Comparison of ENCODE assay signal across 10 cellular contexts in genomic region chr20:3412600-3413392, GRCh38. TPM values are rescaled to one million over a fixed set of nuclear protein-coding genes. Genes with fewer than 3 reads are reported as not detected.
"Had no signal": no experiment of that assay in that cellular context is flagged by ENCODE, and none has a peak within 500 bp of the region (broad histone marks: within the 10 kb centered on the region; RNA-seq: fewer than 3 reads in every experiment).

No MANE protein-coding gene starts in this region.

- H3K4me3 ChIP-seq: GM23248, HAP-1, K562 had no signal

- H3K9ac ChIP-seq: GM23248 had no signal

- H3K36me3 ChIP-seq: HAP-1 had no signal

- H3K27ac Mint-ChIP-seq: HFFc6 had no signal

- H2AFZ ChIP-seq: GM23248 had no signal

- H3K9me3 Mint-ChIP-seq: HFFc6 had no signal

- H3K27ac ChIP-seq: GM23248 had no signal

- FAIRE-seq: HTR-8/SVneo, K562 had no signal

- DNase-seq: GM23248, GOT3, H7, HFFc6, KG1 had no signal

- H3K4me3 Mint-ChIP-seq: HFFc6 had no signal

- ATAC-seq: HCT116, K562 had no signal

RNA-seq across cellular contexts. Expression of gene DNAAF9, which starts 5.3 kb away (rescaled TPM):
- total RNA-seq: HT-29 had no signal
